In the genomic region with DNA sequence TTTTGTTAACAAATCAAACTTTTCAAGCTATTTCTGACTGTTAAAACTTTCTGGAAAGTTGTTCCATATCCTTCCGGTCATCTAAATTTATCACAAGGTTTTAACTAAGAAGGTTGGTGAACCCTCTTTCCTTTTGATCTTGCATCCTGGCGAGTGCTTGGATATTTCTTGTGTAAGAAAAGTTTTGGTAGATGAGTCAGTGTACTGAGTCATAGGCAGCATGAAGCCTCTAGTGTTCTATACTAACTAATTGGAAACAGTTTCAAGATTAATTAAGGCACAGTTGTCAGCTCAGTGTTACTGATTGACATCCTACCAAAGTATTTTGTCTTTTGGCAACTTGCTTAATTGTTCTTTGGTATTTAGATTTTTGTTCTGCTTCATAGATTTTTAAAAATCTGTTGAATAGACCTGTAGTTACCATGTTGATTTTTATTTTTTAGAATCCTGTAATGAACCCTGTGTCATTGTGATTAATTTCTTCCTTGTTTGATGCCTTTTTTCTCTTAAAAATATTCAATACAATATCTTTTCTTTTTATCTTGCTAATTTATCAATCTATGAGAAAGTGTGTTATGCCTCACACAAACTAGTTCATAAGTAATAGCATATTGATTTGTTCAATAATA, we compare ENCODE assay signal across 1 cellular context.
A peak's percentile ranks its signal among the peaks of the same experiment; 100 is the strongest.
TF ChIP-seq lines count a peak whose summit lies in the region.

No MANE protein-coding gene starts in this region.

TF ChIP-seq in HepG2, 621 proteins besides CTCF, POLR2A, EP300 and RAD21:
- TF ChIP-seq, protein P1, sequence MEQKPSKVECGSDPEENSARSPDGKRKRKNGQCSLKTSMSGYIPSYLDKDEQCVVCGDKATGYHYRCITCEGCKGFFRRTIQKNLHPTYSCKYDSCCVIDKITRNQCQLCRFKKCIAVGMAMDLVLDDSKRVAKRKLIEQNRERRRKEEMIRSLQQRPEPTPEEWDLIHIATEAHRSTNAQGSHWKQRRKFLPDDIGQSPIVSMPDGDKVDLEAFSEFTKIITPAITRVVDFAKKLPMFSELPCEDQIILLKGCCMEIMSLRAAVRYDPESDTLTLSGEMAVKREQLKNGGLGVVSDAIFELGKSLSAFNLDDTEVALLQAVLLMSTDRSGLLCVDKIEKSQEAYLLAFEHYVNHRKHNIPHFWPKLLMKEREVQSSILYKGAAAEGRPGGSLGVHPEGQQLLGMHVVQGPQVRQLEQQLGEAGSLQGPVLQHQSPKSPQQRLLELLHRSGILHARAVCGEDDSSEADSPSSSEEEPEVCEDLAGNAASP (CRISPR knock-in tag; IDR thresholded peaks at IDR 0.05; ENCODE audit: borderline replicate concordance) = no peak
- TF ChIP-seq TCF7 (IDR thresholded peaks at IDR 0.05; ENCODE audit: low read depth) (0 out of 2 replicates have a peak, but pooled peaks have one; percentile 7), ZNF12 (CRISPR knock-in tag; IDR thresholded peaks at IDR 0.05) (0 out of 2 replicates have a peak, but pooled peaks have one; percentile 48), ZNF737 (CRISPR knock-in tag; IDR thresholded peaks at IDR 0.05; ENCODE audit: borderline replicate concordance) (no peak), ZNF672 (CRISPR knock-in tag; IDR thresholded peaks at IDR 0.05) (no peak), FOSL2 (CRISPR knock-in tag; IDR thresholded peaks at IDR 0.05) (peak; percentile 70)
